Comparison of ENCODE assay signal across 8 cellular contexts in genomic region chr2:139454251-139454650, GRCh38.
"Had no signal": no experiment of that assay in that cellular context is flagged by ENCODE, and none has a peak within 500 bp of the region (broad histone marks: within the 10 kb centered on the region; RNA-seq: fewer than 3 reads in every experiment).

No MANE protein-coding gene starts in this region.

- H3K27ac ChIP-seq: GM23248 had no signal

- H3K4me3 ChIP-seq: GM23248, HAP-1, K562 had no signal

- H2AFZ ChIP-seq: GM23248 had no signal

- H3K9me3 ChIP-seq: HAP-1 had no signal

- DNase-seq: GM23248, GOT3, H7, HFFc6, IMR-90 had no signal

- H3K9ac ChIP-seq: GM23248 had no signal

- ATAC-seq: HCT116, K562 had no signal

- H3K36me3 ChIP-seq: HAP-1 had no signal

- H3K4me1 ChIP-seq: HAP-1 had no signal
